ENCODE assay signal across 12 cellular contexts in genomic region chr2:212052412-212053159, GRCh38.
A peak's percentile ranks its signal among the peaks of the same experiment; 100 is the strongest.
DNase-seq lines count a peak whose midpoint lies in the region; ATAC-seq and TF ChIP-seq lines count a peak whose summit lies in the region.
"Had no signal": no experiment of that assay in that cellular context is flagged by ENCODE, and none has a peak within 500 bp of the region (broad histone marks: within the 10 kb centered on the region; RNA-seq: fewer than 3 reads in every experiment).

No MANE protein-coding gene starts in this region.

- no peaks in the 10 kb centered on the region for H3K4me1 ChIP-seq in vagina
- H3K4me1 ChIP-seq: Peyer's patch had no signal

- no peaks in the 10 kb centered on the region for H3K36me3 ChIP-seq in vagina
- H3K36me3 ChIP-seq: Peyer's patch had no signal

- H3K27me3 ChIP-seq in vagina, result no peaks in the 10 kb centered on the region
- H3K27me3 ChIP-seq: Peyer's patch had no signal

- H3K4me3 ChIP-seq in vagina, result no peak overlapping the region
- H3K4me3 ChIP-seq: Peyer's patch had no signal

- TF ChIP-seq CTCF in osteocyte (IDR thresholded peaks at IDR 0.05) (no peak), vagina (IDR thresholded peaks at IDR 0.05) (no peak)

- peak; percentile 1 for DNase-seq in NOMO-1 treated with DMSO at 0.1 percent for 48 hours (lab: John Stamatoyannopoulos, UW; ENCODE audit: unreplicated experiment)
- DNase-seq in NOMO-1 treated with dmso at 0.1 percent for 144 hours (lab: John Stamatoyannopoulos, UW; ENCODE audit: unreplicated experiment), result no peak
- DNase-seq in T-helper 2 cell treated with Interferon-gamma antibody and Interleukin-4, amounts not matched to agents 5 μg/mL and 100 μg/mL, for 36 hours (ENCODE audit: low spot score), result no peak
- no peak for DNase-seq in osteocyte (ENCODE audit: extremely low spot score, unreplicated experiment)
- DNase-seq in vagina (ENCODE audit: extremely low spot score in 2 of 2), result no peak
- no peak for DNase-seq in UCSD-AML1 (lab: John Stamatoyannopoulos, UW; ENCODE audit: unreplicated experiment)
- DNase-seq: activated T-cell treated with anti-CD3 and anti-CD28 coated beads, Interleukin-2, amount 50 U/mL, for 4 hours; Peyer's patch had no signal

- H3K27ac ChIP-seq in vagina, result no peak overlapping the region
- H3K27ac ChIP-seq: 22Rv1, Peyer's patch had no signal

- H3K27me3 Mint-ChIP-seq in T-helper 2 cell treated with Interferon-gamma antibody and Interleukin-4, amounts not matched to agents 5 μg/mL and 100 μg/mL, for 36 hours (ENCODE audit: low read depth), result no peaks in the 10 kb centered on the region
- H3K27me3 Mint-ChIP-seq in osteocyte (ENCODE audit: unreplicated experiment), result no peaks in the 10 kb centered on the region
- H3K27me3 Mint-ChIP-seq: IgD-negative memory B cell had no signal

- ATAC-seq in HG03139 (IDR thresholded peaks at IDR 0.05; ENCODE audit: unreplicated experiment), result peak; percentile 80
- ATAC-seq in GM19455 (IDR thresholded peaks at IDR 0.05; ENCODE audit: unreplicated experiment), result no peak
- ATAC-seq: activated T-cell treated with anti-CD3 and anti-CD28 coated beads, Interleukin-2, amount 50 U/mL, for 4 hours had no signal

- H3K4me1 Mint-ChIP-seq in T-helper 2 cell treated with Interferon-gamma antibody and Interleukin-4, amounts not matched to agents 5 μg/mL and 100 μg/mL, for 36 hours (ENCODE audit: low read depth), result peaks cover 11% of the 10 kb centered on the region
- peaks cover 7% of the 10 kb centered on the region for H3K4me1 Mint-ChIP-seq in osteocyte (ENCODE audit: unreplicated experiment)

- H3K4me3 Mint-ChIP-seq in T-helper 2 cell treated with Interferon-gamma antibody and Interleukin-4, amounts not matched to agents 5 μg/mL and 100 μg/mL, for 36 hours, result peak overlapping the region; percentile 23
- H3K4me3 Mint-ChIP-seq in osteocyte (ENCODE audit: unreplicated experiment), result no peak overlapping the region
- H3K4me3 Mint-ChIP-seq: activated T-cell treated with anti-CD3 and anti-CD28 coated beads, Interleukin-2, amount 50 U/mL, for 4 hours; IgD-negative memory B cell had no signal

- intact Hi-C loops in vagina (cut with DNase I), result no loop called here

- H3K9me3 ChIP-seq in vagina, result no peaks in the 10 kb centered on the region

- H3K27ac Mint-ChIP-seq in T-helper 2 cell treated with Interferon-gamma antibody and Interleukin-4, amounts not matched to agents 5 μg/mL and 100 μg/mL, for 36 hours, result peak overlapping the region; percentile 9
- H3K27ac Mint-ChIP-seq in osteocyte (ENCODE audit: unreplicated experiment), result peak overlapping the region; percentile 4

- H3K36me3 Mint-ChIP-seq in T-helper 2 cell treated with Interferon-gamma antibody and Interleukin-4, amounts not matched to agents 5 μg/mL and 100 μg/mL, for 36 hours (ENCODE audit: low read depth), result no peaks in the 10 kb centered on the region
- peaks cover 16% of the 10 kb centered on the region for H3K36me3 Mint-ChIP-seq in osteocyte (ENCODE audit: unreplicated experiment)
- H3K36me3 Mint-ChIP-seq: IgD-negative memory B cell had no signal

- no peak for TF ChIP-seq POLR2A in vagina (IDR thresholded peaks at IDR 0.05)

- peaks cover 37% of the 10 kb centered on the region for H3K9me3 Mint-ChIP-seq in T-helper 2 cell treated with Interferon-gamma antibody and Interleukin-4, amounts not matched to agents 5 μg/mL and 100 μg/mL, for 36 hours
- H3K9me3 Mint-ChIP-seq in osteocyte (ENCODE audit: unreplicated experiment), result peaks cover 41% of the 10 kb centered on the region
